9 cellular contexts compared by ENCODE assay signal in the genomic region with DNA sequence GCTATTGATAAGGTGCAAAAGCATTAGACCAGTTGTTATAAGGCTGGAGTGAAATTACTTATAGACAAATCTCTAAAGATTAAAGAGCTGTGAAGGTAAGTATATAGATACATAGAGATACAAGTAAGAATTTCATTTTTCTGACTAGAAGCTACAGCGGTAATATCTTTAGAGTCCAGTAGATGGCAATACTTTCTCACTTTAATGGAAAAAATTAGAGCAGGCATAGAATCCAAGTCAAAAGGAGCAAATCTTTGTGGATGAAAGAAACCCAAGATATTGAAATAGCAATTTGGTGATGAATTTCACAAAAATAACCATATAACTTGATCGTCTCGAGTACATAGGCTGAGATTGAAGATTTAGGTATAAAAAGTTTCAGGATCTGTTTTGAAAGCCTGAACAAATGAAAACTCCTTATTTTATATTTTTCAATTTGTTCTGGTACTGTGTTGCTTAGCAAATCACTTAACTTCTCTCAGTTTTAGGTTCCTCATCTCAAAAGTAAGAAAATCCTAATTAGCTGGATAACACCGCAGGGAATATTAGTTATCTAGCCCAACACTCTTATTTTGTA.
DNase-seq lines count a peak whose midpoint lies in the region; ATAC-seq and TF ChIP-seq lines count a peak whose summit lies in the region.
"Had no signal": no experiment of that assay in that cellular context is flagged by ENCODE, and none has a peak within 500 bp of the region (broad histone marks: within the 10 kb centered on the region; RNA-seq: fewer than 3 reads in every experiment).

No MANE protein-coding gene starts in this region.

- H3K4me3 ChIP-seq in DND-41 (ENCODE audit: low read depth in 1 of 2, low read length in 2 of 2) (no peak overlapping the region), Karpas-422 (ENCODE audit: low read length) (no peak overlapping the region), ovary (no peak overlapping the region)

- no peaks in the 10 kb centered on the region for H3K27me3 ChIP-seq in DND-41 (ENCODE audit: insufficient read depth, low read length, poor library complexity)
- H3K27me3 ChIP-seq in Karpas-422 (ENCODE audit: low read length), result no peaks in the 10 kb centered on the region
- H3K27me3 ChIP-seq in ovary, result no peaks in the 10 kb centered on the region

- intact Hi-C loops in ovary (cut with DNase I) (loop anchor here (2.0 to 10.0 kb wide), 4 partner anchors 255 to 420 kb away; no protein-coding TSS in a partner anchor), head of caudate nucleus (cut with DNase I) (loop anchor here (5.0 to 10.0 kb wide), 2 partner anchors 255 to 418 kb away; no protein-coding TSS in a partner anchor)

- no peak overlapping the region for H3K9ac ChIP-seq in DND-41 (ENCODE audit: low read depth, low read length)
- H3K9ac ChIP-seq in Karpas-422 (ENCODE audit: low read length), result no peak overlapping the region; the same call in 1 of the 2 replicates

- no peak overlapping the region for H3K27ac ChIP-seq in DND-41 (ENCODE audit: low read length)
- peak overlapping the region; percentile 66 for H3K27ac ChIP-seq in Karpas-422 (ENCODE audit: low read length)
- H3K27ac ChIP-seq in RWPE1, result no peak overlapping the region
- no peak overlapping the region for H3K27ac ChIP-seq in ovary

- CTCF ChIA-PET in RWPE1 (lab: Yijun Ruan, JAX), result interaction anchor here (0.5 to 2.2 kb wide), 6 partner anchors 9 to 483 kb away, joined by 3 to 21 read pairs (median 3); a partner anchor contains a TSS

- H3K79me2 ChIP-seq in DND-41 (ENCODE audit: insufficient read depth, low read length), result no peaks in the 10 kb centered on the region
- peaks cover 81% of the 10 kb centered on the region for H3K79me2 ChIP-seq in Karpas-422 (ENCODE audit: low read length)

- peaks cover 8% of the 10 kb centered on the region for H3K36me3 ChIP-seq in DND-41 (ENCODE audit: insufficient read depth, low read length)
- peaks cover 4% of the 10 kb centered on the region; the same call in 1 of the 2 replicates for H3K36me3 ChIP-seq in Karpas-422 (ENCODE audit: insufficient read depth, low read length)
- H3K36me3 ChIP-seq in ovary, result no peaks in the 10 kb centered on the region

- H3K4me2 ChIP-seq in DND-41 (ENCODE audit: insufficient read depth, low read length) (no peak overlapping the region), Karpas-422 (ENCODE audit: low read depth, low read length, poor library complexity, severe bottlenecking) (no peak overlapping the region)

- TF ChIP-seq CTCF in DND-41 (IDR thresholded peaks at IDR 0.05; ENCODE audit: borderline replicate concordance, extremely low read depth, low read length, poor library complexity, severe bottlenecking) (peak; percentile 77), RWPE1 (conservative IDR thresholded peaks at IDR 0.05; ENCODE audit: low read depth) (peak; percentile 73), ovary (IDR thresholded peaks at IDR 0.05) (peak; percentile 47 to 69 (median 52))

- DNase-seq in DND-41, result no peak
- DNase-seq in Karpas-422, result peak; percentile 85
- DNase-seq in RWPE1 (ENCODE audit: low spot score), result peak; percentile 31
- peak; percentile 29 for DNase-seq in fibroblast of gingiva (ENCODE audit: low read depth)
- DNase-seq in ovary, result no peak
- DNase-seq in head of caudate nucleus, result no peak
- DNase-seq in T1000 (lab: John Stamatoyannopoulos, UW), result no peak
- DNase-seq: T-cell had no signal

- H3K4me1 ChIP-seq in DND-41 (ENCODE audit: insufficient read depth, low read length) (no peaks in the 10 kb centered on the region), Karpas-422 (ENCODE audit: low read length) (peaks cover 88% of the 10 kb centered on the region), ovary (ENCODE audit: insufficient read depth) (peaks cover 2% of the 10 kb centered on the region)

- no peaks in the 10 kb centered on the region for H3K9me2 ChIP-seq in Karpas-422 (replicated peaks; ENCODE audit: insufficient read depth, low read length)

- TF ChIP-seq POLR2A in ovary (IDR thresholded peaks at IDR 0.05), result no peak

- no peak overlapping the region for H2AFZ ChIP-seq in DND-41 (ENCODE audit: low read depth, low read length)
- no peak overlapping the region for H2AFZ ChIP-seq in Karpas-422 (ENCODE audit: low read length)

- H4K20me1 ChIP-seq in DND-41 (ENCODE audit: insufficient read depth, low read length) (peaks cover 5% of the 10 kb centered on the region; the same call in 1 of the 2 replicates), Karpas-422 (ENCODE audit: insufficient read depth, low read depth, low read length) (no peaks in the 10 kb centered on the region)

- no peaks in the 10 kb centered on the region for H3K9me3 ChIP-seq in DND-41 (ENCODE audit: insufficient read depth, low read length, severe bottlenecking)
- no peaks in the 10 kb centered on the region for H3K9me3 ChIP-seq in Karpas-422 (ENCODE audit: low read length)
- H3K9me3 ChIP-seq in ovary, result no peaks in the 10 kb centered on the region

- POLR2A ChIA-PET in RWPE1 (lab: Yijun Ruan, JAX; ENCODE audit: low non-redundant PET), result no interaction called here

- WGBS in ovary, 3 donors, result 22 to 24% (median 23%) methylated on average over 4 of the region's 4 CpGs

- no peak for TF ChIP-seq EP300 in ovary (IDR thresholded peaks at IDR 0.05)

- ATAC-seq in DND-41 (ENCODE audit: insufficient read depth, low read depth) (peak; percentile 62), GM18502 (IDR thresholded peaks at IDR 0.05; ENCODE audit: poor library complexity, unreplicated experiment) (no peak)

Comparison
In these comparisons a context has a peak if more than half of its experiments do, and no peak if none do; other contexts are left out.
1. DNase-seq: peak in Karpas-422 (single experiment), RWPE1 (single experiment) and fibroblast of gingiva (single experiment); none in DND-41 (single experiment), ovary (0 of 5), head of caudate nucleus (0 of 42) and T1000 (single experiment).
2. Peak in every context shown above with its lines, with median percentiles within 50 percentile points of each other: CTCF ChIP-seq.